In genomic region chr6:44303842-44304241, GRCh38 we compare ENCODE assay signal across 29 cellular contexts. TPM values are rescaled to one million over a fixed set of nuclear protein-coding genes. Genes with fewer than 3 reads are reported as not detected.
DNase-seq lines count a peak whose midpoint lies in the region; TF ChIP-seq lines count a peak whose summit lies in the region.
"Had no signal": no experiment of that assay in that cellular context is flagged by ENCODE, and none has a peak within 500 bp of the region (broad histone marks: within the 10 kb centered on the region; RNA-seq: fewer than 3 reads in every experiment).

No MANE protein-coding gene starts in this region.

- peak overlapping the region; percentile 35 for H3K27ac Mint-ChIP-seq in MCF 10A (ENCODE audit: low read depth, unreplicated experiment)
- H3K27ac Mint-ChIP-seq in endodermal cell, result no peak overlapping the region
- no peak overlapping the region for H3K27ac Mint-ChIP-seq in progenitor cell of endocrine pancreas
- H3K27ac Mint-ChIP-seq: CD4-positive, CD25-positive, alpha-beta regulatory T cell had no signal

- no peak overlapping the region for H3K4me3 Mint-ChIP-seq in MCF 10A (ENCODE audit: unreplicated experiment)
- no peak overlapping the region for H3K4me3 Mint-ChIP-seq in endodermal cell
- no peak overlapping the region for H3K4me3 Mint-ChIP-seq in progenitor cell of endocrine pancreas (ENCODE audit: low read depth)
- H3K4me3 Mint-ChIP-seq: CD14-positive monocyte; CD4-positive, alpha-beta memory T cell; CD4-positive, CD25-positive, alpha-beta regulatory T cell; CD8-positive, alpha-beta memory T cell had no signal

- no peak overlapping the region for H3K4me2 ChIP-seq in neuronal stem cell (ENCODE audit: insufficient read depth, low read length, poor library complexity, severe bottlenecking)
- H3K4me2 ChIP-seq: BLaER1 had no signal

- CTCF ChIA-PET in MCF 10A (lab: Yijun Ruan, JAX), result interaction anchor here (1.1 kb wide), 1 partner anchor 9 kb away, joined by 7 read pairs; the partner anchor contains the start of gene AARS2

- no peak overlapping the region for H2AFZ ChIP-seq in neuronal stem cell (ENCODE audit: low read length)

- H3K27me3 Mint-ChIP-seq in MCF 10A (ENCODE audit: insufficient read depth, unreplicated experiment) (no peaks in the 10 kb centered on the region), endodermal cell (ENCODE audit: insufficient read depth) (peaks cover 5% of the 10 kb centered on the region), progenitor cell of endocrine pancreas (peaks cover 4% of the 10 kb centered on the region)
- H3K27me3 Mint-ChIP-seq: CD8-positive, alpha-beta memory T cell had no signal

- H3K27me3 ChIP-seq in breast epithelium (no peaks in the 10 kb centered on the region), endodermal cell (ENCODE audit: control insufficient read depth, insufficient read depth, low read length, poor library complexity, severe bottlenecking) (no peaks in the 10 kb centered on the region), neuronal stem cell (ENCODE audit: control insufficient read depth in 3 of 3, insufficient read depth in 3 of 3, low read depth in 1 of 3, low read length in 3 of 3) (no peaks in the 10 kb centered on the region)
- H3K27me3 ChIP-seq: BE2C had no signal

- H3K4ac ChIP-seq in neuronal stem cell (ENCODE audit: low read length), result no peak overlapping the region

- H3K9me3 ChIP-seq in breast epithelium, result no peaks in the 10 kb centered on the region
- no peaks in the 10 kb centered on the region for H3K9me3 ChIP-seq in endodermal cell (ENCODE audit: control insufficient read depth, low read length)
- H3K9me3 ChIP-seq in neuronal stem cell (replicated peaks in 1 of 2; ENCODE audit: control insufficient read depth in 2 of 2, insufficient read depth in 1 of 2, low read depth in 1 of 2, low read length in 2 of 2), result no peaks in the 10 kb centered on the region
- H3K9me3 ChIP-seq: BE2C, BLaER1 had no signal

- 93% methylated on average over 5 to 6 of the region's 6 CpGs for WGBS in endodermal cell (ENCODE audit: insufficient coverage in 1 of 2, insufficient read length in 1 of 2), 2 experiments
- no CpG with 5 or more reads among the region's 6 CpGs for WGBS in neuronal stem cell (ENCODE audit: extremely low coverage in 2 of 2, insufficient read length in 2 of 2, insufficient replicate concordance in 1 of 2), 2 donors

- H2BK15ac ChIP-seq in neuronal stem cell (ENCODE audit: low read length), result no peak overlapping the region

- H3K4me1 Mint-ChIP-seq in MCF 10A (ENCODE audit: insufficient read depth, unreplicated experiment) (peaks cover 2% of the 10 kb centered on the region), endodermal cell (peaks cover 11% of the 10 kb centered on the region), progenitor cell of endocrine pancreas (ENCODE audit: low read depth) (no peaks in the 10 kb centered on the region)

- TF ChIP-seq POLR2A in breast epithelium (IDR thresholded peaks at IDR 0.05), result no peak

- H3K4me3 ChIP-seq in breast epithelium (no peak overlapping the region), endodermal cell (ENCODE audit: low read length) (no peak overlapping the region), neuronal stem cell (ENCODE audit: low read length in 2 of 2) (no peak overlapping the region)
- H3K4me3 ChIP-seq: BLaER1, GM12878 had no signal

- intact Hi-C loops in MCF 10A (cut with micrococcal nuclease) (loop anchor here (2.0 kb wide), 1 partner anchor 35 kb away; no protein-coding TSS in a partner anchor), breast epithelium (cut with DNase I; ENCODE audit: low total_unique reads) (no loop called here)

- H3K4me1 ChIP-seq in breast epithelium (no peaks in the 10 kb centered on the region), endodermal cell (ENCODE audit: control insufficient read depth, insufficient read depth, low read length) (peaks cover 10% of the 10 kb centered on the region), neuronal stem cell (ENCODE audit: control insufficient read depth in 2 of 2, insufficient read depth in 1 of 2, low read depth in 1 of 2, low read length in 2 of 2) (peaks cover 0 to 3% of the 10 kb centered on the region in 2 donors)
- H3K4me1 ChIP-seq: BE2C, BLaER1 had no signal

- POLR2A ChIA-PET in MCF 10A (lab: Yijun Ruan, JAX), result no interaction called here

- H3K14ac ChIP-seq in neuronal stem cell (ENCODE audit: low read length), result no peak overlapping the region

- no peaks in the 10 kb centered on the region for H3K9me3 Mint-ChIP-seq in MCF 10A (ENCODE audit: unreplicated experiment)
- no peaks in the 10 kb centered on the region for H3K9me3 Mint-ChIP-seq in endodermal cell
- H3K9me3 Mint-ChIP-seq in progenitor cell of endocrine pancreas (ENCODE audit: low read depth), result no peaks in the 10 kb centered on the region
- H3K9me3 Mint-ChIP-seq: CD4-positive, alpha-beta memory T cell; CD4-positive, CD25-positive, alpha-beta regulatory T cell; CD8-positive, alpha-beta memory T cell had no signal

- TF ChIP-seq CTCF in MCF 10A (IDR thresholded peaks at IDR 0.05; ENCODE audit: unreplicated experiment) (no peak), breast epithelium (IDR thresholded peaks at IDR 0.05) (no peak), endodermal cell (conservative IDR thresholded peaks at IDR 0.05) (no peak), progenitor cell of endocrine pancreas (IDR thresholded peaks at IDR 0.05; ENCODE audit: unreplicated experiment) (no peak)

- BruUV-seq in MCF 10A (replicated peaks; lab: Mats Ljungman, UMichigan), result no TSS peak

- H3K36me3 ChIP-seq in breast epithelium (no peaks in the 10 kb centered on the region), endodermal cell (ENCODE audit: control insufficient read depth, insufficient read depth, low read length) (peaks cover 69% of the 10 kb centered on the region), neuronal stem cell (replicated peaks in 1 of 2; ENCODE audit: control insufficient read depth in 2 of 2, insufficient read depth in 2 of 2, low read length in 2 of 2) (peaks cover 73 to 97% of the 10 kb centered on the region in 2 donors)

- H2BK5ac ChIP-seq in neuronal stem cell (ENCODE audit: low read length), result peak overlapping the region; percentile 91

- H3K79me1 ChIP-seq in neuronal stem cell (ENCODE audit: low read depth, low read length), result peaks cover 8% of the 10 kb centered on the region

- H3K9ac ChIP-seq in endodermal cell (ENCODE audit: extremely low read depth, low read length, poor library complexity, severe bottlenecking) (no peak overlapping the region), neuronal stem cell (ENCODE audit: low read depth, low read length, poor library complexity) (no peak overlapping the region)
- H3K9ac ChIP-seq: BLaER1 had no signal

- peaks cover 44% of the 10 kb centered on the region for H3K36me3 Mint-ChIP-seq in MCF 10A (ENCODE audit: insufficient read depth, unreplicated experiment)
- H3K36me3 Mint-ChIP-seq in endodermal cell (ENCODE audit: low read depth), result peaks cover 74% of the 10 kb centered on the region
- H3K36me3 Mint-ChIP-seq in progenitor cell of endocrine pancreas (ENCODE audit: insufficient read depth), result peaks cover 25% of the 10 kb centered on the region

- peak overlapping the region; percentile 24 for H2AK5ac ChIP-seq in neuronal stem cell (ENCODE audit: low read depth, low read length)

- no peak overlapping the region for H4K8ac ChIP-seq in neuronal stem cell (ENCODE audit: low read depth, low read length)

- H2BK120ac ChIP-seq in neuronal stem cell (ENCODE audit: low read depth, low read length), result no peak overlapping the region

- H3K23ac ChIP-seq in neuronal stem cell (ENCODE audit: low read depth, low read length, poor library complexity), result no peak overlapping the region

- H3K18ac ChIP-seq in neuronal stem cell (ENCODE audit: low read length), result no peak overlapping the region

- no peak overlapping the region for H4K91ac ChIP-seq in neuronal stem cell (ENCODE audit: low read depth, low read length, poor library complexity)

- DNase-seq in MCF 10A (ENCODE audit: unreplicated experiment) (no peak), breast epithelium (ENCODE audit: low spot score in 2 of 2) (no peak), endodermal cell (peak; percentile 21), neuronal stem cell (ENCODE audit: low spot score) (no peak), progenitor cell of endocrine pancreas (ENCODE audit: low spot score, unreplicated experiment) (no peak), RKO (ENCODE audit: low spot score) (no peak)
- DNase-seq in stimulated activated CD8-positive, alpha-beta memory T cell treated with anti-CD3 and anti-CD28 coated beads, Interleukin-4, amount 100 ng/mL, for 48 hours, result peak; percentile 7
- DNase-seq in stimulated activated CD4-positive, alpha-beta T cell treated with anti-CD3 and anti-CD28 coated beads, Interleukin-15, amount 100 ng/mL, for 24 hours, result no peak
- DNase-seq: 8988T; ACHN; BE2C; C1 segment of cervical spinal cord; CD4-positive, alpha-beta memory T cell; CD4-positive, CD25-positive, alpha-beta regulatory T cell; CD8-positive, alpha-beta memory T cell; COR-L47; DMS 273 treated with DMSO at 0.1 percent for 48 hours; DMS153; DMS53; DMS79; DND-41; EL; GDM1 had no signal

- H2BK12ac ChIP-seq in neuronal stem cell (ENCODE audit: low read length), result no peak overlapping the region

- H3K27ac ChIP-seq in breast epithelium, result no peak overlapping the region
- no peak overlapping the region for H3K27ac ChIP-seq in endodermal cell (ENCODE audit: low read depth, low read length)
- no peak overlapping the region for H3K27ac ChIP-seq in neuronal stem cell (replicated peaks; ENCODE audit: low read length)
- H3K27ac ChIP-seq: BLaER1 had no signal

RNA-seq across cellular contexts. Expression of gene AARS2, which starts 9.3 kb away (rescaled TPM):
- 15.5 and 23.2 TPM in 2 replicates for total RNA-seq in MCF 10A (2022)
- 10 to 100 TPM in 2 of 3 donors, 1 to 10 TPM in 1; 6.9 to 16.5 (median 12.8) TPM for total RNA-seq in breast epithelium
- total RNA-seq in endodermal cell, result 10 to 100 TPM; 22.9 to 24.7 TPM
- 16.6 TPM for polyA plus RNA-seq in endodermal cell (2013, experiment 1 of 2)
- polyA plus RNA-seq in endodermal cell (2013, experiment 2 of 2), result 15.5 TPM
- polyA plus RNA-seq in neuronal stem cell (2013, experiment 1 of 2), result 6.0 TPM
- polyA plus RNA-seq in neuronal stem cell (2013, experiment 2 of 2), result 6.0 TPM
- 26.5 and 28.8 TPM in 2 replicates for total RNA-seq in progenitor cell of endocrine pancreas

RNA-seq across cellular contexts. Expression of gene TMEM151B, which starts 33.6 kb away (rescaled TPM):
- total RNA-seq in MCF 10A (2022), result not detected in 2 replicates
- total RNA-seq in breast epithelium, result under 1 TPM in 1 of 3 donors, not detected in 2; 0.15 TPM
- total RNA-seq in endodermal cell, result under 1 TPM; 0.22 to 0.51 TPM
- polyA plus RNA-seq in endodermal cell (2013, experiment 1 of 2), result 7.3 TPM
- polyA plus RNA-seq in endodermal cell (2013, experiment 2 of 2), result 6.5 TPM
- polyA plus RNA-seq in neuronal stem cell (2013, experiment 1 of 2), result 3.9 TPM
- polyA plus RNA-seq in neuronal stem cell (2013, experiment 2 of 2), result 3.6 TPM
- total RNA-seq in progenitor cell of endocrine pancreas, result 3.5 and 4.7 TPM in 2 replicates
- total RNA-seq: CD4-positive, alpha-beta memory T cell; CD4-positive, CD25-positive, alpha-beta regulatory T cell; CD8-positive, alpha-beta memory T cell; GM12878 had no signal
- polyA plus RNA-seq: AG04450; CD14-positive monocyte; CD4-positive, alpha-beta memory T cell; CD4-positive, CD25-positive, alpha-beta regulatory T cell; CD8-positive, alpha-beta memory T cell had no signal

RNA-seq across cellular contexts. Expression of gene NFKBIE, which starts 38.5 kb away (rescaled TPM):
- total RNA-seq in MCF 10A (2022) (6.0 and 8.8 TPM in 2 replicates), breast epithelium (10 to 100 TPM in 2 of 3 donors, 1 to 10 TPM in 1; 4.0 to 25.9 (median 14.4) TPM), endodermal cell (10 to 100 TPM in 1 of 2 donors, 1 to 10 TPM in 1; 8.3 to 11.0 TPM), progenitor cell of endocrine pancreas (7.1 TPM in 2 replicates)
- 8.9 TPM for polyA plus RNA-seq in endodermal cell (2013, experiment 1 of 2)
- polyA plus RNA-seq in endodermal cell (2013, experiment 2 of 2), result 5.6 TPM
- 9.5 TPM for polyA plus RNA-seq in neuronal stem cell (2013, experiment 1 of 2)
- 9.0 TPM for polyA plus RNA-seq in neuronal stem cell (2013, experiment 2 of 2)

RNA-seq across cellular contexts. Expression of gene SPATS1, which starts 38.6 kb away (rescaled TPM):
- total RNA-seq in MCF 10A (2022) (not detected in 2 replicates), breast epithelium (not detected), endodermal cell (not detected), progenitor cell of endocrine pancreas (not detected in 2 replicates)
- not detected for polyA plus RNA-seq in endodermal cell (2013, experiment 1 of 2)
- polyA plus RNA-seq in endodermal cell (2013, experiment 2 of 2), result not detected
- not detected for polyA plus RNA-seq in neuronal stem cell (2013, experiment 1 of 2)
- not detected for polyA plus RNA-seq in neuronal stem cell (2013, experiment 2 of 2)
- total RNA-seq: A673; CD4-positive, alpha-beta memory T cell; CD4-positive, CD25-positive, alpha-beta regulatory T cell; CD8-positive, alpha-beta memory T cell; Daoy; GM12878 had no signal
- polyA plus RNA-seq: AG04450; CD14-positive monocyte; CD4-positive, alpha-beta memory T cell; CD4-positive, CD25-positive, alpha-beta regulatory T cell; CD8-positive, alpha-beta memory T cell had no signal

RNA-seq across cellular contexts. Expression of gene SLC35B2, which starts 46.5 kb away (rescaled TPM):
- 27.1 and 31.3 TPM in 2 replicates for total RNA-seq in MCF 10A (2022)
- 10 to 100 TPM; 32.8 to 50.5 (median 38.1) TPM for total RNA-seq in breast epithelium
- total RNA-seq in endodermal cell, result 10 to 100 TPM; 52.5 to 54.3 TPM
- polyA plus RNA-seq in endodermal cell (2013, experiment 1 of 2), result 42.1 TPM
- polyA plus RNA-seq in endodermal cell (2013, experiment 2 of 2), result 39.6 TPM
- polyA plus RNA-seq in neuronal stem cell (2013, experiment 1 of 2), result 42.4 TPM
- polyA plus RNA-seq in neuronal stem cell (2013, experiment 2 of 2), result 41.6 TPM
- 45.9 and 50.3 TPM in 2 replicates for total RNA-seq in progenitor cell of endocrine pancreas

Comparison
In these comparisons a context has a peak if more than half of its experiments do, and no peak if none do; other contexts are left out.
1. DNase-seq: peak in endodermal cell (single experiment) and stimulated activated CD8-positive, alpha-beta memory T cell treated with anti-CD3 and anti-CD28 coated beads, Interleukin-4, amount 100 ng/mL, for 48 hours (single experiment); none in MCF 10A (single experiment), breast epithelium (0 of 2), neuronal stem cell (single experiment), progenitor cell of endocrine pancreas (single experiment), RKO (single experiment) and stimulated activated CD4-positive, alpha-beta T cell treated with anti-CD3 and anti-CD28 coated beads, Interleukin-15, amount 100 ng/mL, for 24 hours (single experiment).